1 cellular context compared by ENCODE assay signal in genomic region chr3:54814224-54814623, GRCh38.
TF ChIP-seq lines count a peak whose summit lies in the region.

No MANE protein-coding gene starts in this region.

TF ChIP-seq in IMR-90, 13 proteins besides CTCF, POLR2A, EP300 and RAD21:
- TF ChIP-seq RCOR1 (IDR thresholded peaks at IDR 0.05; ENCODE audit: insufficient replicate concordance, low read length): no peak
- TF ChIP-seq FOS (IDR thresholded peaks at IDR 0.05; ENCODE audit: low read depth, low read length): no peak
- no peak for TF ChIP-seq ELK1 (IDR thresholded peaks at IDR 0.05; ENCODE audit: borderline replicate concordance, low read depth, low read length)
- no peak for TF ChIP-seq RFX5 (IDR thresholded peaks at IDR 0.05; ENCODE audit: low read depth, low read length)
- no peak for TF ChIP-seq CHD1 (IDR thresholded peaks at IDR 0.05; ENCODE audit: low read depth, low read length)
- no peak for TF ChIP-seq MXI1 (IDR thresholded peaks at IDR 0.05; ENCODE audit: borderline replicate concordance, low read depth, low read length)
- no peak for TF ChIP-seq SMC3 (IDR thresholded peaks at IDR 0.05; ENCODE audit: low read depth, low read length)
- TF ChIP-seq, protein P1, sequence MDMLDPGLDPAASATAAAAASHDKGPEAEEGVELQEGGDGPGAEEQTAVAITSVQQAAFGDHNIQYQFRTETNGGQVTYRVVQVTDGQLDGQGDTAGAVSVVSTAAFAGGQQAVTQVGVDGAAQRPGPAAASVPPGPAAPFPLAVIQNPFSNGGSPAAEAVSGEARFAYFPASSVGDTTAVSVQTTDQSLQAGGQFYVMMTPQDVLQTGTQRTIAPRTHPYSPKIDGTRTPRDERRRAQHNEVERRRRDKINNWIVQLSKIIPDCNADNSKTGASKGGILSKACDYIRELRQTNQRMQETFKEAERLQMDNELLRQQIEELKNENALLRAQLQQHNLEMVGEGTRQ (IDR thresholded peaks at IDR 0.05; ENCODE audit: low read depth, low read length): no peak
- no peak for TF ChIP-seq NFE2L2 (IDR thresholded peaks at IDR 0.05; ENCODE audit: low read depth, low read length)
- no peak for TF ChIP-seq CEBPB (IDR thresholded peaks at IDR 0.05; ENCODE audit: low read depth, low read length)
